In genomic region chr5:59184769-59185168, GRCh38 we compare ENCODE assay signal across 30 cellular contexts.
"Had no signal": no experiment of that assay in that cellular context is flagged by ENCODE, and none has a peak within 500 bp of the region (broad histone marks: within the 10 kb centered on the region; RNA-seq: fewer than 3 reads in every experiment).

No MANE protein-coding gene starts in this region.

- ATAC-seq: naive thymus-derived CD4-positive, alpha-beta T cell; natural killer cell; right cardiac atrium; right lobe of liver; stimulated activated memory B cell treated with anti-CD40 and anti-IgM and Interleukin-4, amounts not matched to agents 10 μg/mL and 1 μg/mL and 100 μg/mL, for 72 hours; stimulated activated naive CD8-positive, alpha-beta T cell treated with anti-CD3 and anti-CD28 coated beads, Interleukin-15, amount 100 ng/mL, for 72 hours; stimulated activated naive CD8-positive, alpha-beta T cell treated with anti-CD3 and anti-CD28 coated beads, Interleukin-15, Interleukin-2, amounts not matched to agents 100 U/mL and 50 U/mL, for 24 hours; upper lobe of right lung had no signal

- H3K27me3 ChIP-seq: neural progenitor cell, ovary, right lobe of liver, sigmoid colon, spleen, suprapubic skin, testis, tibial artery, transverse colon, upper lobe of right lung, uterus had no signal

- H3K4me1 ChIP-seq: parathyroid adenoma, prostate gland, right lobe of liver, testis, uterus had no signal

- H3K79me2 ChIP-seq: parathyroid adenoma had no signal

- H3K4me2 ChIP-seq: neural progenitor cell, smooth muscle cell had no signal

- H3K9me3 ChIP-seq: ovary, prostate gland, right lobe of liver, sigmoid colon, spleen, suprapubic skin, testis, tibial artery, transverse colon, upper lobe of right lung, uterus had no signal

- H3K36me3 ChIP-seq: neural progenitor cell, ovary, prostate gland, right lobe of liver, spleen, suprapubic skin, tibial artery, transverse colon, upper lobe of right lung, uterus had no signal

- H3K9ac ChIP-seq: neural progenitor cell, parathyroid adenoma had no signal

- H3K27ac ChIP-seq: neural progenitor cell, ovary, parathyroid adenoma, prostate gland, right lobe of liver, skin epidermis, spleen, suprapubic skin, testis, tibial artery, transverse colon, upper lobe of right lung, uterus had no signal

- H3K4me3 ChIP-seq: neural progenitor cell, ovary, prostate gland, right lobe of liver, sigmoid colon, skin epidermis, smooth muscle cell, spleen, suprapubic skin, testis, tibial artery, transverse colon, upper lobe of right lung, uterus had no signal

- DNase-seq: naive thymus-derived CD4-positive, alpha-beta T cell; natural killer cell; occipital lobe; ovary; posterior cingulate gyrus; right cardiac atrium; right lobe of liver; sigmoid colon; spleen; stimulated activated CD4-positive, alpha-beta T cell treated with anti-CD3 and anti-CD28 coated beads, Interleukin-12 subunit alpha, Interleukin-12 subunit beta, amount 100 ng/mL, for 4 hours; stimulated activated CD4-positive, alpha-beta T cell treated with anti-CD3 and anti-CD28 coated beads, Interleukin-1b, Interleukin-23, amount 100 ng/mL, for 48 hours; stimulated activated CD4-positive, alpha-beta T cell treated with anti-CD3 and anti-CD28 coated beads, Interleukin-4, amount 100 ng/mL, for 1 hour; stimulated activated CD4-positive, alpha-beta T cell treated with anti-CD3 and anti-CD28 coated beads, Interleukin-4, amount 100 ng/mL, for 4 hours; stimulated activated CD8-positive, alpha-beta memory T cell treated with anti-CD3 and anti-CD28 coated beads, Interleukin-4, amount 100 ng/mL, for 48 hours; stimulated activated naive CD4-positive, alpha-beta T cell; stimulated activated naive CD8-positive, alpha-beta T cell treated with anti-CD3 and anti-CD28 coated beads, Interleukin-15, amount 100 ng/mL, for 72 hours; stimulated activated naive CD8-positive, alpha-beta T cell treated with anti-CD3 and anti-CD28 coated beads, Interleukin-15, Interleukin-2, amounts not matched to agents 100 U/mL and 50 U/mL, for 24 hours; substantia nigra; testis; tibial artery; transverse colon; upper lobe of right lung; uterus had no signal
